In genomic region chr17:28951428-28951990, GRCh38 we compare ENCODE assay signal across 8 cellular contexts. TPM values are rescaled to one million over a fixed set of nuclear protein-coding genes. Genes with fewer than 3 reads are reported as not detected.
DNase-seq lines count a peak whose midpoint lies in the region; FAIRE-seq and TF ChIP-seq lines count a peak whose summit lies in the region.

TSS of gene PHF12 (minus strand) at chr17:28951518. CDS start at chr17:28950960, 558 bp downstream.

- FAIRE-seq in frontal cortex (lab: Jason Lieb, UNC), result no peak

- H3K79me1 ChIP-seq in neuronal stem cell (ENCODE audit: low read depth, low read length), result peaks cover 6% of the 10 kb centered on the region

- peak within 1 kb of the TSS; percentile 69 for H2AFZ ChIP-seq in neuronal stem cell (ENCODE audit: low read length)

- CTCF ChIA-PET in HEK293T (lab: Yijun Ruan, JAX), result interaction anchor here (0.9 to 3.7 kb wide), 8 partner anchors 12 to 224 kb away, joined by 3 to 50 read pairs (median 6); partner anchors contain the start of gene NEK8

- H3K36me3 ChIP-seq in neuronal stem cell (replicated peaks in 1 of 2; ENCODE audit: control insufficient read depth in 2 of 2, insufficient read depth in 2 of 2, low read length in 2 of 2), result peaks cover 0 to 22% of the 10 kb centered on the region in 2 donors

- H3K14ac ChIP-seq in neuronal stem cell (ENCODE audit: low read length), result peak within 1 kb of the TSS; percentile 59

- H2BK120ac ChIP-seq in neuronal stem cell (ENCODE audit: low read depth, low read length), result no peak within 1 kb of the TSS

- no peak for TF ChIP-seq CTCF in subcutaneous adipose tissue (IDR thresholded peaks at IDR 0.05; ENCODE audit: low read depth)

- peak within 1 kb of the TSS; percentile 89 to 96 for H3K4me3 ChIP-seq in neuronal stem cell (ENCODE audit: low read length in 2 of 2)

- peak within 1 kb of the TSS; percentile 57 for H2AK5ac ChIP-seq in neuronal stem cell (ENCODE audit: low read depth, low read length)

- peak within 1 kb of the TSS; percentile 88 for H2BK5ac ChIP-seq in neuronal stem cell (ENCODE audit: low read length)

- H3K9ac ChIP-seq in neuronal stem cell (ENCODE audit: low read depth, low read length, poor library complexity), result peak within 1 kb of the TSS; percentile 94

- H4K8ac ChIP-seq in neuronal stem cell (ENCODE audit: low read depth, low read length), result no peak within 1 kb of the TSS

- peaks cover 4 to 10% of the 10 kb centered on the region in 2 donors for H3K4me1 ChIP-seq in neuronal stem cell (ENCODE audit: control insufficient read depth in 2 of 2, insufficient read depth in 1 of 2, low read depth in 1 of 2, low read length in 2 of 2)

- H3K4ac ChIP-seq in neuronal stem cell (ENCODE audit: low read length), result peak within 1 kb of the TSS; percentile 60

- no peak within 1 kb of the TSS for H2BK12ac ChIP-seq in neuronal stem cell (ENCODE audit: low read length)

- H4K91ac ChIP-seq in neuronal stem cell (ENCODE audit: low read depth, low read length, poor library complexity), result no peak within 1 kb of the TSS

- POLR2A ChIA-PET in HEK293T (lab: Yijun Ruan, JAX), result interaction anchor here (0.6 to 3.5 kb wide), 48 partner anchors 11 to 616 kb away, joined by 3 to 61 read pairs (median 4); partner anchors contain the start of genes BLTP2, FAM222B, FLOT2 and IFT20

- peak within 1 kb of the TSS; percentile 44 for H3K23ac ChIP-seq in neuronal stem cell (ENCODE audit: low read depth, low read length, poor library complexity)

- in situ Hi-C loops in SK-MEL-5 (cut with HindIII; ENCODE audit: low pct_unique_long_range_greater_than_20kb, low sequenced_read_pairs), result no loop called here

- H3K9me3 ChIP-seq in neuronal stem cell (replicated peaks in 1 of 2; ENCODE audit: control insufficient read depth in 2 of 2, insufficient read depth in 1 of 2, low read depth in 1 of 2, low read length in 2 of 2), result no peaks in the 10 kb centered on the region

- peak within 1 kb of the TSS; percentile 93 for H3K27ac ChIP-seq in neuronal stem cell (replicated peaks; ENCODE audit: low read length)

- WGBS in neuronal stem cell (ENCODE audit: extremely low coverage in 2 of 2, insufficient read length in 2 of 2, insufficient replicate concordance in 1 of 2), 2 donors, result no CpG with 5 or more reads among the region's 51 CpGs

- H3K4me2 ChIP-seq in neuronal stem cell (ENCODE audit: insufficient read depth, low read length, poor library complexity, severe bottlenecking), result peak within 1 kb of the TSS; percentile 92

- DNase-seq in GDM1 (lab: John Stamatoyannopoulos, UW), result peak; percentile 100
- peak; percentile 92 for DNase-seq in HEK293T (ENCODE audit: extremely low spot score)
- DNase-seq in MV-4-11 (lab: John Stamatoyannopoulos, UW), result peak; percentile 100
- DNase-seq in SK-MEL-5 (ENCODE audit: low read depth, low spot score), result peak; percentile 100
- peak; percentile 100 for DNase-seq in activated naive CD4-positive, alpha-beta T cell treated with Interleukin-2 at 50 U/mL for 16 hours
- DNase-seq in frontal cortex (ENCODE audit: low spot score in 2 of 2), result peak; percentile 83 to 91
- peak; percentile 100 for DNase-seq in neuronal stem cell (ENCODE audit: low spot score)

- peak within 1 kb of the TSS; percentile 94 for H3K18ac ChIP-seq in neuronal stem cell (ENCODE audit: low read length)

- H3K27me3 ChIP-seq in neuronal stem cell (ENCODE audit: control insufficient read depth in 3 of 3, insufficient read depth in 3 of 3, low read depth in 1 of 3, low read length in 3 of 3), result no peaks in the 10 kb centered on the region

- no peak within 1 kb of the TSS for H2BK15ac ChIP-seq in neuronal stem cell (ENCODE audit: low read length)

TF ChIP-seq in HEK293T, 16 proteins besides CTCF, POLR2A, EP300 and RAD21:
- TF ChIP-seq ELF4 (IDR thresholded peaks at IDR 0.05) (no peak), SUZ12 (IDR thresholded peaks at IDR 0.05) (no peak), FOXK2 (IDR thresholded peaks at IDR 0.05) (no peak), LEF1 (IDR thresholded peaks at IDR 0.05; ENCODE audit: borderline replicate concordance) (no peak), FOXA1 (IDR thresholded peaks at IDR 0.05) (no peak), CTBP1 (IDR thresholded peaks at IDR 0.05; ENCODE audit: borderline replicate concordance) (no peak), ZNF384 (IDR thresholded peaks at IDR 0.05) (no peak), SP1 (IDR thresholded peaks at IDR 0.05) (no peak), HDGF (IDR thresholded peaks at IDR 0.05; ENCODE audit: borderline replicate concordance) (no peak), L3MBTL2 (conservative IDR thresholded peaks at IDR 0.05) (no peak), FOXM1 (IDR thresholded peaks at IDR 0.05; ENCODE audit: borderline replicate concordance) (no peak), NFRKB (IDR thresholded peaks at IDR 0.05) (no peak), BHLHE40 (IDR thresholded peaks at IDR 0.05; ENCODE audit: borderline replicate concordance) (no peak), TARDBP (IDR thresholded peaks at IDR 0.05) (no peak), ARNT (IDR thresholded peaks at IDR 0.05) (no peak), PKNOX1 (IDR thresholded peaks at IDR 0.05) (no peak)

RNA-seq across cellular contexts. Expression of gene PHF12, which starts in this region (rescaled TPM):
- total RNA-seq in SK-MEL-5 (2014; rRNA removed; shearing (Covaris generic)), result 9.5 and 12.7 TPM in 2 replicates
- polyA plus RNA-seq in SK-MEL-5 (2015; cell fraction: cytosol; rRNA removed), result 23.6 and 53.1 TPM in 2 replicates
- 82.7 and 83.3 TPM in 2 replicates for polyA plus RNA-seq in SK-MEL-5 (2015; cell fraction: nucleus; rRNA removed)
- total RNA-seq in frontal cortex, result 30.6 TPM
- 24.9 TPM for polyA plus RNA-seq in neuronal stem cell (2013, experiment 1 of 2)
- polyA plus RNA-seq in neuronal stem cell (2013, experiment 2 of 2), result 24.3 TPM
- total RNA-seq in subcutaneous adipose tissue, result 10 to 100 TPM; 22.0 to 38.1 (median 25.2) TPM

Comparison
In these comparisons a context has a peak if more than half of its experiments do, and no peak if none do; other contexts are left out.
1. Peak in every context shown above with its lines: DNase-seq, H3K4me3 ChIP-seq and H3K27ac ChIP-seq.